1 cellular context compared by ENCODE assay signal in genomic region chr3:155748611-155749365, GRCh38.
TF ChIP-seq lines count a peak whose summit lies in the region.

No MANE protein-coding gene starts in this region.

TF ChIP-seq in K562, 482 proteins besides CTCF, POLR2A, EP300 and RAD21 (continued from another document):
- no peak for TF ChIP-seq HNRNPUL1 (IDR thresholded peaks at IDR 0.05; ENCODE audit: low read length)
- TF ChIP-seq STAG1 (CRISPR knock-in tag; IDR thresholded peaks at IDR 0.05; ENCODE audit: borderline replicate concordance): no peak
- no peak for TF ChIP-seq MLX (CRISPR knock-in tag; conservative IDR thresholded peaks at IDR 0.05)
- TF ChIP-seq ZNF449 (CRISPR knock-in tag; IDR thresholded peaks at IDR 0.05): no peak
- no peak for TF ChIP-seq RFX7 (CRISPR knock-in tag; IDR thresholded peaks at IDR 0.05)
- no peak for TF ChIP-seq ZSCAN29 (IDR thresholded peaks at IDR 0.05)
